In genomic region chr11:68276864-68277263, GRCh38 we compare ENCODE assay signal across 13 cellular contexts. TPM values are rescaled to one million over a fixed set of nuclear protein-coding genes. Genes with fewer than 3 reads are reported as not detected.
DNase-seq lines count a peak whose midpoint lies in the region; ATAC-seq and TF ChIP-seq lines count a peak whose summit lies in the region.
"Had no signal": no experiment of that assay in that cellular context is flagged by ENCODE, and none has a peak within 500 bp of the region (broad histone marks: within the 10 kb centered on the region; RNA-seq: fewer than 3 reads in every experiment).

No MANE protein-coding gene starts in this region.

- CTCF ChIA-PET in Calu3 (lab: Charles Lee): no interaction called here

- WGBS in heart left ventricle, 4 donors: 54 to 75% (median 70%) methylated on average over 6 of the region's 6 CpGs
- WGBS in spleen, 5 donors: 73 to 94% (median 84%) methylated on average over 6 of the region's 6 CpGs

- intact Hi-C loops in heart left ventricle (cut with DNase I): no loop called here
- intact Hi-C loops in Right ventricle myocardium superior (cut with DNase I): no loop called here
- intact Hi-C loops in Calu3 (cut with micrococcal nuclease; ENCODE audit: unreplicated experiment): no loop called here
- intact Hi-C loops in spleen (cut with DNase I; ENCODE audit: low total_unique reads): no loop called here

- TF ChIP-seq POLR2A in heart left ventricle (IDR thresholded peaks at IDR 0.05) (no peak), spleen (IDR thresholded peaks at IDR 0.05) (no peak)

- H3K9me3 ChIP-seq in heart left ventricle: no peaks in the 10 kb centered on the region
- no peaks in the 10 kb centered on the region for H3K9me3 ChIP-seq in RWPE2 (ENCODE audit: severe bottlenecking)
- H3K9me3 ChIP-seq in spleen: no peaks in the 10 kb centered on the region
- H3K9me3 ChIP-seq: HAP-1 had no signal

- no peaks in the 10 kb centered on the region for H3K27me3 Mint-ChIP-seq in Calu3 (ENCODE audit: unreplicated experiment)
- H3K27me3 Mint-ChIP-seq: B cell had no signal

- DNase-seq in heart left ventricle: no peak
- no peak for DNase-seq in Right ventricle myocardium superior
- no peak for DNase-seq in Calu3
- DNase-seq in RWPE2 (ENCODE audit: low spot score): peak; percentile 14
- DNase-seq in spleen: peak; percentile 19
- DNase-seq: CD8-positive, alpha-beta T cell; GM23248; IMR-90 had no signal

- no TSS peak for BruUV-seq in Calu3 (replicated peaks; lab: Mats Ljungman, UMichigan)

- no peak for TF ChIP-seq CTCF in heart left ventricle (IDR thresholded peaks at IDR 0.05)
- TF ChIP-seq CTCF in Calu3 (IDR thresholded peaks at IDR 0.05; ENCODE audit: unreplicated experiment): no peak
- TF ChIP-seq CTCF in RWPE2 (IDR thresholded peaks at IDR 0.05; ENCODE audit: poor library complexity, severe bottlenecking): no peak
- no peak for TF ChIP-seq CTCF in spleen (IDR thresholded peaks at IDR 0.05 in 8 of 11, conservative IDR thresholded peaks at IDR 0.05 in 3 of 11)

- peak in 1 of 4 donors; percentile 53 for ATAC-seq in heart left ventricle
- no peak for ATAC-seq in Right ventricle myocardium superior (ENCODE audit: poor library complexity)
- no peak for ATAC-seq in RWPE2 (ENCODE audit: low read depth)
- no peak for ATAC-seq in SK-N-SH treated with all-trans-retinoic acid at 6 μM for 48 hours
- ATAC-seq: CD8-positive, alpha-beta T cell had no signal

- H3K27ac ChIP-seq in heart left ventricle: peak overlapping the region in 9 of 12 donors; percentile 4 to 66 (median 47)
- H3K27ac ChIP-seq in RWPE2 (ENCODE audit: poor library complexity, severe bottlenecking): peak overlapping the region; percentile 58
- no peak overlapping the region for H3K27ac ChIP-seq in spleen
- H3K27ac ChIP-seq: GM23248, HL-60 had no signal

- H3K27me3 ChIP-seq in heart left ventricle: no peaks in the 10 kb centered on the region
- no peaks in the 10 kb centered on the region for H3K27me3 ChIP-seq in RWPE2 (ENCODE audit: insufficient read depth, poor library complexity, severe bottlenecking)
- H3K27me3 ChIP-seq in spleen (replicated peaks in 1 of 7): no peaks in the 10 kb centered on the region
- H3K27me3 ChIP-seq: BLaER1 treated with 17β-estradiol and CSF1 and Interleukin-3, amounts not matched to agents 10 nM and 100 nM had no signal

- no peaks in the 10 kb centered on the region for H3K36me3 ChIP-seq in heart left ventricle
- no peaks in the 10 kb centered on the region for H3K36me3 ChIP-seq in RWPE2 (ENCODE audit: low read depth)
- no peaks in the 10 kb centered on the region for H3K36me3 ChIP-seq in spleen
- H3K36me3 ChIP-seq: HAP-1 had no signal

- peak overlapping the region; percentile 95 for H3K27ac Mint-ChIP-seq in Calu3 (ENCODE audit: unreplicated experiment)
- H3K27ac Mint-ChIP-seq: B cell; CD8-positive, alpha-beta T cell had no signal

- peaks cover 0 to 22% (median 11%) of the 10 kb centered on the region in 12 donors for H3K4me1 ChIP-seq in heart left ventricle
- peaks cover 24% of the 10 kb centered on the region for H3K4me1 ChIP-seq in RWPE2 (ENCODE audit: insufficient read depth, poor library complexity, severe bottlenecking)
- H3K4me1 ChIP-seq in spleen: peaks cover 0 to 35% (median 18%) of the 10 kb centered on the region in 6 donors
- H3K4me1 ChIP-seq: HAP-1 had no signal

- H3K4me3 Mint-ChIP-seq in Calu3 (ENCODE audit: low read depth, unreplicated experiment): no peak overlapping the region
- H3K4me3 Mint-ChIP-seq: B cell; CD8-positive, alpha-beta T cell had no signal

- H3K4me3 ChIP-seq in heart left ventricle (no peak overlapping the region), RWPE2 (ENCODE audit: severe bottlenecking) (no peak overlapping the region), spleen (no peak overlapping the region)
- H3K4me3 ChIP-seq: BLaER1 treated with 17β-estradiol and CSF1 and Interleukin-3, amounts not matched to agents 10 nM and 100 nM; GM23248; HAP-1 had no signal

- no peaks in the 10 kb centered on the region for H3K9me3 Mint-ChIP-seq in Calu3 (ENCODE audit: low read depth, unreplicated experiment)
- H3K9me3 Mint-ChIP-seq: CD8-positive, alpha-beta T cell had no signal

- peaks cover 28% of the 10 kb centered on the region for H3K36me3 Mint-ChIP-seq in Calu3 (ENCODE audit: insufficient read depth, unreplicated experiment)

- peaks cover 20% of the 10 kb centered on the region for H3K4me1 Mint-ChIP-seq in Calu3 (ENCODE audit: low read depth, unreplicated experiment)

TF ChIP-seq in SK-N-SH treated with all-trans-retinoic acid at 6 μM for 48 hours, 23 proteins besides CTCF, POLR2A, EP300 and RAD21 (continues in another document):
- TF ChIP-seq TCF4 (CRISPR knock-in tag; IDR thresholded peaks at IDR 0.05; ENCODE audit: borderline replicate concordance) (no peak), BACH2 (CRISPR knock-in tag; IDR thresholded peaks at IDR 0.05; ENCODE audit: borderline replicate concordance) (no peak), ESRRG (CRISPR knock-in tag; IDR thresholded peaks at IDR 0.05) (no peak), ARNTL (CRISPR knock-in tag; IDR thresholded peaks at IDR 0.05; ENCODE audit: borderline replicate concordance, low read depth) (no peak), ZC3H10 (CRISPR knock-in tag; IDR thresholded peaks at IDR 0.05) (no peak), PATZ1 (CRISPR knock-in tag; IDR thresholded peaks at IDR 0.05; ENCODE audit: borderline replicate concordance) (no peak), CSRNP3 (CRISPR knock-in tag; IDR thresholded peaks at IDR 0.05) (no peak), PPARA (CRISPR knock-in tag; IDR thresholded peaks at IDR 0.05; ENCODE audit: borderline replicate concordance) (no peak), POU6F1 (CRISPR knock-in tag; IDR thresholded peaks at IDR 0.05; ENCODE audit: borderline replicate concordance, low read depth) (no peak), OSR1 (CRISPR knock-in tag; IDR thresholded peaks at IDR 0.05) (no peak), GLIS3 (CRISPR knock-in tag; IDR thresholded peaks at IDR 0.05) (no peak)

RNA-seq across cellular contexts. Expression of gene C11orf24, which starts 5.1 kb away (rescaled TPM):
- 10 to 100 TPM; 17.6 to 47.1 (median 31.6) TPM for total RNA-seq in heart left ventricle
- 10 to 100 TPM; 33.6 to 60.5 TPM for polyA plus RNA-seq in heart left ventricle
- total RNA-seq in Right ventricle myocardium superior: 21.8 TPM
- total RNA-seq in Calu3 (2022): 46.3 and 52.3 TPM in 2 replicates
- 10 to 100 TPM; 17.4 to 36.0 (median 25.9) TPM for total RNA-seq in spleen
- polyA plus RNA-seq in spleen: 10 to 100 TPM; 15.9 to 22.1 (median 17.9) TPM

RNA-seq across cellular contexts. Expression of gene LRP5, which starts 35.5 kb away (rescaled TPM):
- 10 to 100 TPM; 34.5 to 62.5 (median 39.8) TPM for total RNA-seq in heart left ventricle
- 10 to 100 TPM; 30.2 to 44.0 TPM for polyA plus RNA-seq in heart left ventricle
- total RNA-seq in Right ventricle myocardium superior: 49.8 TPM
- total RNA-seq in Calu3 (2022): 64.8 and 82.0 TPM in 2 replicates
- 10 to 100 TPM; 11.6 to 21.8 (median 17.8) TPM for total RNA-seq in spleen
- polyA plus RNA-seq in spleen: 1 to 10 TPM; 3.9 to 7.2 (median 5.6) TPM

Comparison
In these comparisons a context has a peak if more than half of its experiments do, and no peak if none do; other contexts are left out.
1. DNase-seq: peak in RWPE2 (single experiment) and spleen (single experiment); none in heart left ventricle (0 of 5), Right ventricle myocardium superior (single experiment) and Calu3 (single experiment).
2. H3K27ac ChIP-seq: peak in heart left ventricle (9 of 12) and RWPE2 (single experiment); none in spleen (0 of 8).